In genomic region chr19:11507370-11508078, GRCh38 we compare ENCODE assay signal across 17 cellular contexts. TPM values are rescaled to one million over a fixed set of nuclear protein-coding genes. Genes with fewer than 3 reads are reported as not detected.
DNase-seq lines count a peak whose midpoint lies in the region; ATAC-seq, FAIRE-seq and TF ChIP-seq lines count a peak whose summit lies in the region.
"Had no signal": no experiment of that assay in that cellular context is flagged by ENCODE, and none has a peak within 500 bp of the region (broad histone marks: within the 10 kb centered on the region; RNA-seq: fewer than 3 reads in every experiment).

No MANE protein-coding gene starts in this region.

- no peaks in the 10 kb centered on the region for H3F3A ChIP-seq in Loucy (ENCODE audit: low read depth)

- DNase-seq in MCF 10A (ENCODE audit: unreplicated experiment) (no peak), breast epithelium (ENCODE audit: low spot score in 2 of 2) (no peak), astrocyte (ENCODE audit: low read depth) (no peak), foreskin fibroblast (no peak), CD14-positive monocyte (ENCODE audit: low spot score) (no peak)
- DNase-seq in stimulated activated naive B cell treated with anti-CD40 and anti-IgM and Interleukin-4, amounts not matched to agents 10 μg/mL and 1 μg/mL and 100 μg/mL, for 72 hours: no peak
- DNase-seq: activated CD8-positive, alpha-beta memory T cell treated with anti-CD3 and anti-CD28 coated beads for 24 hours; DMS153; left lung; NCI-H446; stimulated activated CD4-positive, alpha-beta T cell treated with anti-CD3 and anti-CD28 coated beads, Interleukin-12 subunit alpha, Interleukin-12 subunit beta, amount 100 ng/mL, for 4 hours had no signal

- TF ChIP-seq CTCF in MCF 10A (IDR thresholded peaks at IDR 0.05; ENCODE audit: unreplicated experiment) (no peak), breast epithelium (IDR thresholded peaks at IDR 0.05) (no peak), Loucy (conservative IDR thresholded peaks at IDR 0.05; ENCODE audit: low read length) (no peak), astrocyte (IDR thresholded peaks at IDR 0.05; ENCODE audit: insufficient read depth, low read depth, low read length) (no peak), foreskin fibroblast (IDR thresholded peaks at IDR 0.05; ENCODE audit: low read depth, low read length) (no peak), CD14-positive monocyte (IDR thresholded peaks at IDR 0.05) (no peak)

- POLR2A ChIA-PET in MCF 10A (lab: Yijun Ruan, JAX): no interaction called here

- H3K4me1 ChIP-seq in breast epithelium (peaks cover 0 to 4% of the 10 kb centered on the region in 2 donors), Loucy (ENCODE audit: insufficient read depth, low read length, poor library complexity, severe bottlenecking) (peaks cover 11% of the 10 kb centered on the region), astrocyte (ENCODE audit: insufficient read depth, low read length) (peaks cover 6% of the 10 kb centered on the region)

- H3K27ac Mint-ChIP-seq in MCF 10A (ENCODE audit: low read depth, unreplicated experiment): no peak overlapping the region
- H3K27ac Mint-ChIP-seq in astrocyte (ENCODE audit: unreplicated experiment): peak overlapping the region; percentile 84
- H3K27ac Mint-ChIP-seq in stimulated activated naive B cell treated with anti-CD40 and anti-IgM and Interleukin-4, amounts not matched to agents 10 μg/mL and 1 μg/mL and 100 μg/mL, for 72 hours: peak overlapping the region; percentile 44
- H3K27ac Mint-ChIP-seq in CD14-positive monocyte: no peak overlapping the region

- H3K79me2 ChIP-seq in Loucy (ENCODE audit: insufficient read depth, low read length) (peaks cover 24% of the 10 kb centered on the region), astrocyte (ENCODE audit: insufficient read depth, low read length) (no peaks in the 10 kb centered on the region)

- no peak for ATAC-seq in stimulated activated naive B cell treated with anti-CD40 and anti-IgM and Interleukin-4, amounts not matched to agents 10 μg/mL and 1 μg/mL and 100 μg/mL, for 72 hours (replicated peaks)
- no peak for ATAC-seq in HG03159 (IDR thresholded peaks at IDR 0.05; ENCODE audit: unreplicated experiment)
- ATAC-seq: left lung had no signal

- H3K4me2 ChIP-seq in Loucy (ENCODE audit: low read depth, low read length, poor library complexity, severe bottlenecking): peak overlapping the region; percentile 83
- H3K4me2 ChIP-seq in astrocyte (ENCODE audit: low read length): no peak overlapping the region
- H3K4me2 ChIP-seq: KMS-11 had no signal

- H3K9me3 Mint-ChIP-seq in MCF 10A (ENCODE audit: unreplicated experiment): no peaks in the 10 kb centered on the region
- no peaks in the 10 kb centered on the region for H3K9me3 Mint-ChIP-seq in astrocyte (ENCODE audit: unreplicated experiment)
- H3K9me3 Mint-ChIP-seq in stimulated activated naive B cell treated with anti-CD40 and anti-IgM and Interleukin-4, amounts not matched to agents 10 μg/mL and 1 μg/mL and 100 μg/mL, for 72 hours: no peaks in the 10 kb centered on the region
- H3K9me3 Mint-ChIP-seq in CD14-positive monocyte: no peaks in the 10 kb centered on the region

- H3K36me3 Mint-ChIP-seq in MCF 10A (ENCODE audit: insufficient read depth, unreplicated experiment) (peaks cover 19% of the 10 kb centered on the region), astrocyte (ENCODE audit: low read depth, unreplicated experiment) (peaks cover 5% of the 10 kb centered on the region), CD14-positive monocyte (peaks cover 10 to 28% of the 10 kb centered on the region in 2 donors)
- peaks cover 23 to 47% of the 10 kb centered on the region in 2 donors for H3K36me3 Mint-ChIP-seq in stimulated activated naive B cell treated with anti-CD40 and anti-IgM and Interleukin-4, amounts not matched to agents 10 μg/mL and 1 μg/mL and 100 μg/mL, for 72 hours

- TF ChIP-seq POLR2A in breast epithelium (IDR thresholded peaks at IDR 0.05): no peak

- H3K9me3 ChIP-seq in breast epithelium: no peaks in the 10 kb centered on the region
- H3K9me3 ChIP-seq in Loucy (ENCODE audit: insufficient read depth, low read depth, low read length): no peaks in the 10 kb centered on the region
- no peaks in the 10 kb centered on the region for H3K9me3 ChIP-seq in astrocyte (ENCODE audit: insufficient read depth, low read depth, low read length)
- H3K9me3 ChIP-seq: left lung had no signal

- H3K27me3 Mint-ChIP-seq in MCF 10A (ENCODE audit: insufficient read depth, unreplicated experiment) (no peaks in the 10 kb centered on the region), astrocyte (ENCODE audit: low read depth, unreplicated experiment) (no peaks in the 10 kb centered on the region), CD14-positive monocyte (ENCODE audit: low read depth in 3 of 3) (peaks cover 0 to 1% (median 0%) of the 10 kb centered on the region in 3 donors)
- no peaks in the 10 kb centered on the region for H3K27me3 Mint-ChIP-seq in stimulated activated naive B cell treated with anti-CD40 and anti-IgM and Interleukin-4, amounts not matched to agents 10 μg/mL and 1 μg/mL and 100 μg/mL, for 72 hours

- no peaks in the 10 kb centered on the region for H3K27me3 ChIP-seq in breast epithelium
- H3K27me3 ChIP-seq in Loucy (ENCODE audit: insufficient read depth, low read length, poor library complexity, severe bottlenecking): no peaks in the 10 kb centered on the region
- H3K27me3 ChIP-seq in astrocyte (ENCODE audit: insufficient read depth, low read length): no peaks in the 10 kb centered on the region
- H3K27me3 ChIP-seq: left lung had no signal

- H3K36me3 ChIP-seq in breast epithelium (no peaks in the 10 kb centered on the region), Loucy (ENCODE audit: insufficient read depth, low read length) (no peaks in the 10 kb centered on the region), astrocyte (ENCODE audit: insufficient read depth, low read length) (no peaks in the 10 kb centered on the region)

- H3K4me1 Mint-ChIP-seq in MCF 10A (ENCODE audit: insufficient read depth, unreplicated experiment): peaks cover 14% of the 10 kb centered on the region
- H3K4me1 Mint-ChIP-seq in astrocyte (ENCODE audit: low read depth, unreplicated experiment): no peaks in the 10 kb centered on the region
- peaks cover 16 to 24% of the 10 kb centered on the region in 2 donors for H3K4me1 Mint-ChIP-seq in stimulated activated naive B cell treated with anti-CD40 and anti-IgM and Interleukin-4, amounts not matched to agents 10 μg/mL and 1 μg/mL and 100 μg/mL, for 72 hours
- peaks cover 21% of the 10 kb centered on the region for H3K4me1 Mint-ChIP-seq in CD14-positive monocyte

- H3K4me3 ChIP-seq in breast epithelium (no peak overlapping the region), Loucy (ENCODE audit: low read length, poor library complexity, severe bottlenecking) (peak overlapping the region; percentile 77), astrocyte (ENCODE audit: insufficient read depth, low read depth, low read length) (no peak overlapping the region), foreskin fibroblast (ENCODE audit: low read depth in 1 of 2, low read length in 2 of 2) (no peak overlapping the region)
- H3K4me3 ChIP-seq: left lung had no signal

- H2AFZ ChIP-seq in Loucy (ENCODE audit: low read length) (no peak overlapping the region), astrocyte (ENCODE audit: low read depth, low read length) (no peak overlapping the region)

- H3K27ac ChIP-seq in breast epithelium (no peak overlapping the region), astrocyte (ENCODE audit: low read depth, low read length) (no peak overlapping the region)
- H3K27ac ChIP-seq: KMS-11, left lung had no signal

- H4K20me1 ChIP-seq in Loucy (ENCODE audit: insufficient read depth, low read length, poor library complexity, severe bottlenecking) (no peaks in the 10 kb centered on the region), astrocyte (ENCODE audit: insufficient read depth, low read length) (no peaks in the 10 kb centered on the region)

- FAIRE-seq in astrocyte (lab: Jason Lieb, UNC): no peak
- FAIRE-seq: GM19239, TTC549 had no signal

- no peaks in the 10 kb centered on the region for H3K9me2 ChIP-seq in Loucy (replicated peaks; ENCODE audit: low read depth, low read length)

- intact Hi-C loops in MCF 10A (cut with micrococcal nuclease): no loop called here
- intact Hi-C loops in breast epithelium (cut with DNase I; ENCODE audit: low total_unique reads): no loop called here
- intact Hi-C loops in CD14-positive monocyte (cut with micrococcal nuclease): loop anchor here in 1 of 2 donors (5.0 kb wide), 1 partner anchor 90 kb away; the partner anchor contains the start of gene ZNF627

- CTCF ChIA-PET in MCF 10A (lab: Yijun Ruan, JAX): no interaction called here

- no TSS peak for BruUV-seq in MCF 10A (replicated peaks; lab: Mats Ljungman, UMichigan)

- H3K4me3 Mint-ChIP-seq in MCF 10A (ENCODE audit: unreplicated experiment): peak overlapping the region; percentile 81
- H3K4me3 Mint-ChIP-seq in astrocyte (ENCODE audit: unreplicated experiment): no peak overlapping the region
- H3K4me3 Mint-ChIP-seq in stimulated activated naive B cell treated with anti-CD40 and anti-IgM and Interleukin-4, amounts not matched to agents 10 μg/mL and 1 μg/mL and 100 μg/mL, for 72 hours: peak overlapping the region; percentile 56 to 57
- H3K4me3 Mint-ChIP-seq in CD14-positive monocyte: no peak overlapping the region

- peak overlapping the region; percentile 81 for H3K9ac ChIP-seq in Loucy (ENCODE audit: low read depth, low read length, poor library complexity, severe bottlenecking)
- no peak overlapping the region for H3K9ac ChIP-seq in astrocyte (ENCODE audit: low read length)
- H3K9ac ChIP-seq: KMS-11 had no signal

RNA-seq across cellular contexts. Expression of gene ZNF653, which starts 1.9 kb away (rescaled TPM):
- total RNA-seq in MCF 10A (2022) (7.7 and 8.7 TPM in 2 replicates), breast epithelium (10 to 100 TPM in 2 of 3 donors, 1 to 10 TPM in 1; 3.4 to 14.0 (median 10.8) TPM), astrocyte (5.5 and 7.6 TPM in 2 replicates)
- 1 to 10 TPM in 1 of 2 donors, under 1 TPM in 1; 0.88 to 1.2 TPM for polyA plus RNA-seq in CD14-positive monocyte

RNA-seq across cellular contexts. Expression of gene ECSIT, which starts 21.4 kb away (rescaled TPM):
- total RNA-seq in MCF 10A (2022): 19.2 and 26.8 TPM in 2 replicates
- 10 to 100 TPM; 37.0 to 56.0 (median 53.6) TPM for total RNA-seq in breast epithelium
- 17.8 and 21.9 TPM in 2 replicates for total RNA-seq in astrocyte
- polyA plus RNA-seq in CD14-positive monocyte: 10 to 100 TPM; 26.4 to 28.3 TPM

RNA-seq across cellular contexts. Expression of gene ELAVL3, which starts 26.7 kb away (rescaled TPM):
- total RNA-seq in MCF 10A (2022) (0.54 TPM in 1 of 2 replicates, not detected in the other), breast epithelium (not detected), astrocyte (not detected in 2 replicates)
- not detected for polyA plus RNA-seq in CD14-positive monocyte
- total RNA-seq: pulmonary artery endothelial cell had no signal

RNA-seq across cellular contexts. Expression of gene CNN1, which starts 31.1 kb away (rescaled TPM):
- total RNA-seq in MCF 10A (2022) (not detected in 2 replicates), breast epithelium (100 to 1,000 TPM in 1 of 3 donors, 10 to 100 TPM in 1, 1 to 10 TPM in 1; 2.2 to 106 (median 74.3) TPM), astrocyte (201 and 236 TPM in 2 replicates)
- not detected for polyA plus RNA-seq in CD14-positive monocyte

RNA-seq across cellular contexts. Expression of gene ELOF1, which starts 51.5 kb away (rescaled TPM):
- total RNA-seq in MCF 10A (2022): 72.1 and 78.7 TPM in 2 replicates
- 10 to 100 TPM; 31.7 to 38.0 (median 37.3) TPM for total RNA-seq in breast epithelium
- 75.7 and 78.8 TPM in 2 replicates for total RNA-seq in astrocyte
- 10 to 100 TPM; 77.5 to 95.5 TPM for polyA plus RNA-seq in CD14-positive monocyte

Comparison
In these comparisons a context has a peak if more than half of its experiments do, and no peak if none do; other contexts are left out.
1. H3K27ac Mint-ChIP-seq: peak in astrocyte (single experiment) and stimulated activated naive B cell treated with anti-CD40 and anti-IgM and Interleukin-4, amounts not matched to agents 10 μg/mL and 1 μg/mL and 100 μg/mL, for 72 hours (single experiment); none in MCF 10A (single experiment) and CD14-positive monocyte (0 of 7).
2. H3K4me3 Mint-ChIP-seq: peak in MCF 10A (single experiment) and stimulated activated naive B cell treated with anti-CD40 and anti-IgM and Interleukin-4, amounts not matched to agents 10 μg/mL and 1 μg/mL and 100 μg/mL, for 72 hours (2 of 2); none in astrocyte (single experiment) and CD14-positive monocyte (0 of 2).